ENCODE assay signal across 23 cellular contexts in the genomic region with DNA sequence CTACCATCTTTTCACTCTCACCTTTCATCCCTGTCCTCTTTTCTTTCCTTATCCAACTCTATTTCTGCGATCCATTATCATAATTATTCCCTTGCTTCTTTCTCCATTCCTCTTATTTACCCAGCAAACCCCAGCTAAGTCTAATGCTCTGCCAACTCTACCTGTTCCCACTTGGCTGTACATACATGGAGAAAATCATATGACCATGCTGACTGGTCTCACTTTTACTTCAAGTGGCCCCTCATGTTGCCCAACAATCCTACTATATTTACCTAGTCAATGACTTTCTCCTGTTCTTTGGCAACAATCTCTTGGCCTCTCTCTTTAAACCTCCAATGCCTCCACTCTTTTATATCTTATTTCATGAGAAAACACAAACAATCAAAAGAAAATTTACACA.
"Had no signal": no experiment of that assay in that cellular context is flagged by ENCODE, and none has a peak within 500 bp of the region (broad histone marks: within the 10 kb centered on the region; RNA-seq: fewer than 3 reads in every experiment).

No MANE protein-coding gene starts in this region.

- H3K36me3 Mint-ChIP-seq: activated CD4-positive, alpha-beta memory T cell treated with anti-CD3 and anti-CD28 coated beads for 36 hours; activated naive CD4-positive, alpha-beta T cell treated with anti-CD3 and anti-CD28 coated beads, Interleukin-2, amount 50 U/mL, for 72 hours had no signal

- H3K4me1 Mint-ChIP-seq: activated naive CD8-positive, alpha-beta T cell treated with anti-CD3 and anti-CD28 coated beads, Interleukin-2, amount 50 U/mL, for 24 hours; central memory CD8-positive, alpha-beta T cell had no signal

- H3K27ac Mint-ChIP-seq: activated CD4-positive, alpha-beta memory T cell treated with anti-CD3 and anti-CD28 coated beads for 36 hours; activated CD4-positive, alpha-beta T cell treated with anti-CD3 and anti-CD28 coated beads, Interleukin-2, amount 10 ng/mL, durations not matched to agents 7 days and 5 days; activated naive CD4-positive, alpha-beta T cell treated with anti-CD3 and anti-CD28 coated beads, Interleukin-2, amount 50 U/mL, for 72 hours; activated naive CD8-positive, alpha-beta T cell treated with anti-CD3 and anti-CD28 coated beads, Interleukin-2, amount 50 U/mL, for 24 hours; T-helper 17 cell had no signal

- H3K9me3 Mint-ChIP-seq: activated CD4-positive, alpha-beta memory T cell treated with anti-CD3 and anti-CD28 coated beads for 36 hours; activated CD4-positive, alpha-beta T cell treated with anti-CD3 and anti-CD28 coated beads, Interleukin-2, amount 10 ng/mL, durations not matched to agents 7 days and 5 days; activated naive CD4-positive, alpha-beta T cell treated with anti-CD3 and anti-CD28 coated beads, Interleukin-2, amount 50 U/mL, for 72 hours; activated naive CD8-positive, alpha-beta T cell treated with anti-CD3 and anti-CD28 coated beads, Interleukin-2, amount 50 U/mL, for 24 hours; activated T-cell treated with anti-CD3 and anti-CD28 coated beads, Interleukin-2, amount 50 U/mL, for 4 hours; central memory CD8-positive, alpha-beta T cell had no signal

- H3K4me3 ChIP-seq: ascending aorta, body of pancreas had no signal

- DNase-seq: activated CD4-positive, alpha-beta memory T cell treated with anti-CD3 and anti-CD28 coated beads for 36 hours; activated CD4-positive, alpha-beta T cell treated with anti-CD3 and anti-CD28 coated beads, Interleukin-2, amount 10 ng/mL, durations not matched to agents 7 days and 5 days; activated CD4-positive, CD25-positive, alpha-beta regulatory T cell; activated CD8-positive, alpha-beta memory T cell treated with anti-CD3 and anti-CD28 coated beads for 24 hours; activated effector memory CD4-positive, alpha-beta T cell treated with anti-CD3 and anti-CD28 coated beads, Interleukin-2, amount 50 U/mL, for 16 hours; activated naive CD4-positive, alpha-beta T cell treated with Interleukin-2 at 50 U/mL for 16 hours; activated naive CD8-positive, alpha-beta T cell treated with anti-CD3 and anti-CD28 coated beads, Interleukin-2, amount 50 U/mL, for 24 hours; activated T-cell treated with anti-CD3 and anti-CD28 coated beads, Interleukin-2, amount 50 U/mL, for 4 hours; amniotic stem cell; body of pancreas; IMR-90; KBM-7; NCI-H1092; NCI-H2081 treated with DMSO at 0.1 percent for 48 hours; NCI-H526; NCI-H82; SIG-M5; T-helper 17 cell; T-helper 9 cell had no signal

- H3K27me3 ChIP-seq: ascending aorta, body of pancreas had no signal

- ATAC-seq: activated naive CD4-positive, alpha-beta T cell treated with anti-CD3 and anti-CD28 coated beads, Interleukin-2, amount 50 U/mL, for 72 hours; activated naive CD8-positive, alpha-beta T cell treated with anti-CD3 and anti-CD28 coated beads, Interleukin-2, amount 50 U/mL, for 24 hours; activated T-cell treated with anti-CD3 and anti-CD28 coated beads, Interleukin-2, amount 50 U/mL, for 4 hours; body of pancreas; T-helper 17 cell had no signal

- H3K4me3 Mint-ChIP-seq: activated CD4-positive, alpha-beta memory T cell treated with anti-CD3 and anti-CD28 coated beads for 36 hours; activated CD4-positive, alpha-beta T cell treated with anti-CD3 and anti-CD28 coated beads, Interleukin-2, amount 10 ng/mL, durations not matched to agents 7 days and 5 days; activated naive CD8-positive, alpha-beta T cell treated with anti-CD3 and anti-CD28 coated beads, Interleukin-2, amount 50 U/mL, for 24 hours; activated T-cell treated with anti-CD3 and anti-CD28 coated beads, Interleukin-2, amount 50 U/mL, for 4 hours; central memory CD8-positive, alpha-beta T cell; T-helper 17 cell had no signal

- H3K27me3 Mint-ChIP-seq: activated CD4-positive, alpha-beta memory T cell treated with anti-CD3 and anti-CD28 coated beads for 36 hours; activated CD4-positive, alpha-beta T cell treated with anti-CD3 and anti-CD28 coated beads, Interleukin-2, amount 10 ng/mL, durations not matched to agents 7 days and 5 days; activated naive CD8-positive, alpha-beta T cell treated with anti-CD3 and anti-CD28 coated beads, Interleukin-2, amount 50 U/mL, for 24 hours; T-helper 17 cell had no signal

- H3K27ac ChIP-seq: ascending aorta, body of pancreas, VCaP had no signal

- H3K9me3 ChIP-seq: ascending aorta, body of pancreas had no signal
